Comparison of ENCODE assay signal across 35 cellular contexts in genomic region chr11:119814766-119815165, GRCh38.
"Had no signal": no experiment of that assay in that cellular context is flagged by ENCODE, and none has a peak within 500 bp of the region (broad histone marks: within the 10 kb centered on the region; RNA-seq: fewer than 3 reads in every experiment).

No MANE protein-coding gene starts in this region.

- DNase-seq: Karpas-422, Kasumi-1, KBM-7, KG1, MG63, MM.1S, MV-4-11, NCI-H1048, NCI-H1092, NCI-H1092 treated with DMSO at 0.1 percent for 48 hours, NCI-H1105, NCI-H1105 treated with DMSO at 0.1 percent for 48 hours, NCI-H1417, NCI-H1417 treated with DMSO at 0.1 percent for 48 hours, NCI-H1436, NCI-H1436 treated with DMSO at 0.1 percent for 48 hours, NCI-H146, NCI-H1694, NCI-H1694 treated with DMSO at 0.1 percent for 48 hours, NCI-H187, NCI-H187 treated with DMSO at 0.1 percent for 48 hours, NCI-H1930, NCI-H2029, NCI-H2029 treated with DMSO at 0.1 percent for 48 hours, NCI-H2081, NCI-H2081 treated with DMSO at 0.1 percent for 48 hours, NCI-H2107, NCI-H2171, NCI-H2171 treated with DMSO at 0.1 percent for 48 hours, NCI-H2227 treated with DMSO at 0.1 percent for 48 hours, NCI-H226, NCI-H345, NCI-H446, NCI-H446 treated with DMSO at 0.1 percent for 48 hours, NCI-H510A had no signal

- H3K9me3 ChIP-seq: MG63 had no signal

- H3K4me3 ChIP-seq: MG63 had no signal

- H3K36me3 ChIP-seq: MG63 had no signal
